17 cellular contexts compared by ENCODE assay signal in genomic region chr6:75759207-75759606, GRCh38. TPM values are rescaled to one million over a fixed set of nuclear protein-coding genes. Genes with fewer than 3 reads are reported as not detected.
A peak's percentile ranks its signal among the peaks of the same experiment; 100 is the strongest.
DNase-seq lines count a peak whose midpoint lies in the region; ATAC-seq and TF ChIP-seq lines count a peak whose summit lies in the region.
"Had no signal": no experiment of that assay in that cellular context is flagged by ENCODE, and none has a peak within 500 bp of the region (broad histone marks: within the 10 kb centered on the region; RNA-seq: fewer than 3 reads in every experiment).

No MANE protein-coding gene starts in this region.

- H3K27me3 ChIP-seq in thyroid gland, result no peaks in the 10 kb centered on the region
- H3K27me3 ChIP-seq: pancreas had no signal

- peak in 1 of 6 experiments; percentile 34 for TF ChIP-seq CTCF in thyroid gland (IDR thresholded peaks at IDR 0.05)

- intact Hi-C loops in thyroid gland (cut with DNase I), result no loop called here

- DNase-seq in DMS53 (lab: John Stamatoyannopoulos, UW) (peak; percentile 29), DMS53 treated with DMSO at 0.1 percent for 48 hours (lab: John Stamatoyannopoulos, UW; ENCODE audit: unreplicated experiment) (no peak), NOMO-1 (lab: John Stamatoyannopoulos, UW; ENCODE audit: unreplicated experiment in 2 of 2) (peak; percentile 32 to 61), fibroblast of peridontal ligament (ENCODE audit: extremely low read depth) (peak; percentile 23), thyroid gland (peak; percentile 57 to 63)
- DNase-seq: activated CD4-positive, alpha-beta T cell treated with anti-CD3 and anti-CD28 coated beads, Interleukin-2, amount 50 U/mL, for 48 hours; erythroblast; glutamatergic neuron; islet precursor cell; NCI-H1105 treated with DMSO at 0.1 percent for 48 hours; OCI-M1; pancreas had no signal

- H3K36me3 ChIP-seq in thyroid gland, result no peaks in the 10 kb centered on the region
- H3K36me3 ChIP-seq: pancreas had no signal

- 22 to 35% methylated on average over 5 of the region's 5 CpGs for WGBS in thyroid gland, 2 donors

- TF ChIP-seq POLR2A in thyroid gland (IDR thresholded peaks at IDR 0.05), result no peak

- H3K9me3 ChIP-seq in thyroid gland, result no peaks in the 10 kb centered on the region
- H3K9me3 ChIP-seq: pancreas had no signal

- H3K4me3 ChIP-seq in thyroid gland (replicated peaks in 1 of 3), result no peak overlapping the region
- H3K4me3 ChIP-seq: pancreas had no signal

- H3K27ac ChIP-seq in thyroid gland, result peak overlapping the region in 1 of 3 donors; percentile 14
- H3K27ac ChIP-seq: 22Rv1, pancreas had no signal

- ATAC-seq in GM21529 (IDR thresholded peaks at IDR 0.05; ENCODE audit: unreplicated experiment) (no peak), GM18511 (IDR thresholded peaks at IDR 0.05; ENCODE audit: unreplicated experiment) (no peak), HG03039 (IDR thresholded peaks at IDR 0.05; ENCODE audit: unreplicated experiment) (no peak)
- ATAC-seq: pancreas, SK-N-SH treated with all-trans-retinoic acid at 6 μM for 48 hours had no signal

- H3K4me1 ChIP-seq in thyroid gland, result peaks cover 11 to 19% of the 10 kb centered on the region in 2 donors

RNA-seq across cellular contexts. Expression of gene MYO6, which starts 10.2 kb away (rescaled TPM):
- total RNA-seq in thyroid gland, result 10 to 100 TPM; 36.1 to 45.3 (median 39.1) TPM
